18 cellular contexts compared by ENCODE assay signal in genomic region chr12:59927041-59927440, GRCh38.
"Had no signal": no experiment of that assay in that cellular context is flagged by ENCODE, and none has a peak within 500 bp of the region (broad histone marks: within the 10 kb centered on the region; RNA-seq: fewer than 3 reads in every experiment).

No MANE protein-coding gene starts in this region.

- ATAC-seq: activated T-cell treated with anti-CD3 and anti-CD28 coated beads, Interleukin-2, amount 50 U/mL, for 72 hours; gastroesophageal sphincter; mucosa of descending colon had no signal

- H3K27ac ChIP-seq: cardiac muscle cell, gastroesophageal sphincter, prostate gland, right atrium auricular region, tibial artery had no signal

- DNase-seq: activated CD4-positive, alpha-beta T cell treated with anti-CD3 and anti-CD28 coated beads, Interleukin-2, amount 50 U/mL, for 4 hours; activated gamma-delta T cell; activated T-cell treated with anti-CD3 and anti-CD28 coated beads, Interleukin-2, amount 50 U/mL, for 72 hours; dermis blood vessel endothelial cell; effector memory CD4-positive, alpha-beta T cell; immature natural killer cell; mesenchymal stem cell; mucosa of descending colon; naive B cell; stimulated activated CD4-positive, alpha-beta T cell treated with anti-CD3 and anti-CD28 coated beads, Interleukin-12 subunit alpha, Interleukin-12 subunit beta, amount 100 ng/mL, for 4 hours; stimulated activated CD4-positive, alpha-beta T cell treated with anti-CD3 and anti-CD28 coated beads, Interleukin-1b, Interleukin-23, amount 100 ng/mL, for 48 hours; stimulated activated naive CD4-positive, alpha-beta T cell treated with Interleukin-2 at 50 U/mL for 16 hours; substantia nigra; tibial artery had no signal

- H3K4me1 ChIP-seq: gastroesophageal sphincter, prostate gland, right atrium auricular region, tibial artery had no signal

- H3K4me3 ChIP-seq: cardiac muscle cell, gastroesophageal sphincter, mucosa of descending colon, prostate gland, right atrium auricular region, tibial artery had no signal

- H3K9me3 ChIP-seq: gastroesophageal sphincter, mucosa of descending colon, prostate gland, right atrium auricular region, tibial artery had no signal

- H3K36me3 ChIP-seq: cardiac muscle cell, gastroesophageal sphincter, prostate gland, right atrium auricular region, tibial artery had no signal

- H3K27me3 ChIP-seq: cardiac muscle cell, gastroesophageal sphincter, right atrium auricular region, tibial artery had no signal
